ENCODE assay signal across 17 cellular contexts in genomic region chr6:111717621-111718020, GRCh38.
DNase-seq lines count a peak whose midpoint lies in the region; ATAC-seq and TF ChIP-seq lines count a peak whose summit lies in the region.
"Had no signal": no experiment of that assay in that cellular context is flagged by ENCODE, and none has a peak within 500 bp of the region (broad histone marks: within the 10 kb centered on the region; RNA-seq: fewer than 3 reads in every experiment).

No MANE protein-coding gene starts in this region.

- DNase-seq in right atrium auricular region (ENCODE audit: low spot score): peak; percentile 28
- DNase-seq in heart right ventricle: no peak
- DNase-seq in effector memory CD8-positive, alpha-beta T cell: no peak
- no peak for DNase-seq in stimulated activated naive CD8-positive, alpha-beta T cell treated with anti-CD3 and anti-CD28 coated beads, Interleukin-15, amount 100 ng/mL, for 72 hours
- DNase-seq in omental fat pad (ENCODE audit: low spot score): no peak
- DNase-seq in NCI-H2081 (lab: John Stamatoyannopoulos, UW): no peak
- DNase-seq: BE2C, COR-L47, Kasumi-1, MM.1S, NCI-H1092 treated with DMSO at 0.1 percent for 48 hours, NCI-H510A treated with DMSO at 0.1 percent for 48 hours, PC-9 had no signal

- 98 to 99% methylated on average over 4 of the region's 4 CpGs for WGBS in heart right ventricle, 2 donors

- no peak overlapping the region for H3K4me3 Mint-ChIP-seq in activated T-helper 17 cell treated with anti-CD3 and anti-CD28 coated beads, Interleukin-2, amount 50 U/mL, for 72 hours
- no peak overlapping the region for H3K4me3 Mint-ChIP-seq in effector memory CD8-positive, alpha-beta T cell
- H3K4me3 Mint-ChIP-seq in stimulated activated naive CD8-positive, alpha-beta T cell treated with anti-CD3 and anti-CD28 coated beads, Interleukin-15, amount 100 ng/mL, for 72 hours: no peak overlapping the region
- H3K4me3 Mint-ChIP-seq: GM23338, IgD-negative memory B cell had no signal

- no peaks in the 10 kb centered on the region for H3K27me3 Mint-ChIP-seq in activated T-helper 17 cell treated with anti-CD3 and anti-CD28 coated beads, Interleukin-2, amount 50 U/mL, for 72 hours
- no peaks in the 10 kb centered on the region for H3K27me3 Mint-ChIP-seq in effector memory CD8-positive, alpha-beta T cell
- H3K27me3 Mint-ChIP-seq in stimulated activated naive CD8-positive, alpha-beta T cell treated with anti-CD3 and anti-CD28 coated beads, Interleukin-15, amount 100 ng/mL, for 72 hours: no peaks in the 10 kb centered on the region
- H3K27me3 Mint-ChIP-seq: IgD-negative memory B cell had no signal

- H3K36me3 Mint-ChIP-seq in activated T-helper 17 cell treated with anti-CD3 and anti-CD28 coated beads, Interleukin-2, amount 50 U/mL, for 72 hours (ENCODE audit: low read depth): peaks cover 100% of the 10 kb centered on the region
- peaks cover 68% of the 10 kb centered on the region for H3K36me3 Mint-ChIP-seq in effector memory CD8-positive, alpha-beta T cell (ENCODE audit: insufficient read depth)
- H3K36me3 Mint-ChIP-seq: IgD-negative memory B cell had no signal

- H3K4me1 Mint-ChIP-seq in activated T-helper 17 cell treated with anti-CD3 and anti-CD28 coated beads, Interleukin-2, amount 50 U/mL, for 72 hours: peaks cover 40% of the 10 kb centered on the region
- peaks cover 50 to 76% of the 10 kb centered on the region in 2 donors for H3K4me1 Mint-ChIP-seq in effector memory CD8-positive, alpha-beta T cell (ENCODE audit: low read depth in 2 of 2)
- peaks cover 98% of the 10 kb centered on the region for H3K4me1 Mint-ChIP-seq in stimulated activated naive CD8-positive, alpha-beta T cell treated with anti-CD3 and anti-CD28 coated beads, Interleukin-15, amount 100 ng/mL, for 72 hours

- H3K27me3 ChIP-seq in right atrium auricular region (no peaks in the 10 kb centered on the region), heart right ventricle (no peaks in the 10 kb centered on the region)
- H3K27me3 ChIP-seq: BE2C had no signal

- intact Hi-C loops in heart right ventricle (cut with DNase I): loop anchor here in 2 of 10 donors (10.0 kb wide), 2 partner anchors 157 to 167 kb away; partner anchors contain the start of gene FYN (in 1 of the 2)

- no peaks in the 10 kb centered on the region for H3K9me3 Mint-ChIP-seq in activated T-helper 17 cell treated with anti-CD3 and anti-CD28 coated beads, Interleukin-2, amount 50 U/mL, for 72 hours
- H3K9me3 Mint-ChIP-seq in effector memory CD8-positive, alpha-beta T cell: no peaks in the 10 kb centered on the region
- no peaks in the 10 kb centered on the region for H3K9me3 Mint-ChIP-seq in stimulated activated naive CD8-positive, alpha-beta T cell treated with anti-CD3 and anti-CD28 coated beads, Interleukin-15, amount 100 ng/mL, for 72 hours
- H3K9me3 Mint-ChIP-seq: GM23338, IgD-negative memory B cell had no signal

- TF ChIP-seq CTCF in right atrium auricular region (IDR thresholded peaks at IDR 0.05) (no peak), heart right ventricle (IDR thresholded peaks at IDR 0.05) (no peak), omental fat pad (IDR thresholded peaks at IDR 0.05) (no peak)

- H3K36me3 ChIP-seq in right atrium auricular region (peaks cover 28% of the 10 kb centered on the region), heart right ventricle (peaks cover 0 to 63% (median 17%) of the 10 kb centered on the region in 9 donors)

- no peak for ATAC-seq in heart right ventricle
- ATAC-seq in activated T-helper 17 cell treated with anti-CD3 and anti-CD28 coated beads, Interleukin-2, amount 50 U/mL, for 72 hours (replicated peaks): no peak
- ATAC-seq in effector memory CD8-positive, alpha-beta T cell (replicated peaks): no peak
- ATAC-seq in stimulated activated naive CD8-positive, alpha-beta T cell treated with anti-CD3 and anti-CD28 coated beads, Interleukin-15, amount 100 ng/mL, for 72 hours: no peak
- no peak for ATAC-seq in omental fat pad (ENCODE audit: low FRiP score)
- ATAC-seq: GM23338, HCT116 had no signal

- H3K27ac ChIP-seq in right atrium auricular region (no peak overlapping the region), heart right ventricle (no peak overlapping the region)
- H3K27ac ChIP-seq: PC-9 had no signal

- H3K9me3 ChIP-seq in right atrium auricular region (no peaks in the 10 kb centered on the region), heart right ventricle (no peaks in the 10 kb centered on the region)
- H3K9me3 ChIP-seq: BE2C had no signal

- peaks cover 0 to 20% of the 10 kb centered on the region in 2 donors for H3K4me1 ChIP-seq in right atrium auricular region
- H3K4me1 ChIP-seq in heart right ventricle: peaks cover 0 to 27% (median 20%) of the 10 kb centered on the region in 9 donors

- H3K4me3 ChIP-seq in right atrium auricular region (no peak overlapping the region), heart right ventricle (no peak overlapping the region)
- H3K4me3 ChIP-seq: GM23338, PC-9 had no signal

- peak overlapping the region; percentile 80 for H3K27ac Mint-ChIP-seq in activated T-helper 17 cell treated with anti-CD3 and anti-CD28 coated beads, Interleukin-2, amount 50 U/mL, for 72 hours
- H3K27ac Mint-ChIP-seq in effector memory CD8-positive, alpha-beta T cell: peak overlapping the region; percentile 88 to 95
- H3K27ac Mint-ChIP-seq in stimulated activated naive CD8-positive, alpha-beta T cell treated with anti-CD3 and anti-CD28 coated beads, Interleukin-15, amount 100 ng/mL, for 72 hours: peak overlapping the region; percentile 40 to 93
- H3K27ac Mint-ChIP-seq: GM23338, IgD-negative memory B cell had no signal
